Comparison of ENCODE assay signal across 9 cellular contexts in the genomic region with DNA sequence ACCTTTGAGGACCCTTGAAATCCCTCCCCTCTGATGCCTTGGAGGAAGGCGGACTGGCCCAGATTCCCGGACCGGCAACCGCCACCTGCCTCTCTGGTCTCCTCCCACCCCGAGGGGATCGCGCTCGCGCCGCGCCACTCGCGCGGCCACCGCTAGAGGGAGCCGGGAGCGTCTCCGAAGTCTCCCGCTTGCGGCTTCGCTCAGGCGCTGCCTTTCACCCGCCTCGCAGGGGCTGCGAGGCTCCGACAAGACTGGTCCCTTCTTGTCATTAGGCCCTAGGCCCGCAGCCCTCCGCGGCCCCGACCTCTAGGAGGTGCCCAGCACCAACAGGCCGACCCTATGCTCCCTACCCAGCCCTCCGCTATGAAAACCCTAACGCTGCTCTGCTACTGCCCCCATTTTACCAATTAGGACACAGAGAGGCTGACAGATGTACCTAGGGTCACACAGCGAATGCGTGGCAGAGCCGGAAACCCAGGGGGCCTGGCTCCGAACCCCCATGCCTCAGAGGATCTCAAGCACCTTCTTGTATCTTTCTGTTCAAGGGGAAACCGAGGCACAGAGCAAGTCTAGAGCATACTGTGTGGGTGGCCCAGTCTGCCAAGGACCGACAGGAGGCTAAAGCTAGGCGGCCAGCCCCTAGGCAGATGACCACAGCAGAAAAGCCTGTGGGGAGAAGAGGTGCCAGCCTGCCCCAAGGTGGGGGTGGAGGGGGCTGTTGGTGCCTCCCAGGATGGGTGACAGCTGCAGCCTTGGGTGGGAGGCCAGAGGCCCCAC. TPM values are rescaled to one million over a fixed set of nuclear protein-coding genes. Genes with fewer than 3 reads are reported as not detected.
DNase-seq lines count a peak whose midpoint lies in the region; ATAC-seq, FAIRE-seq and TF ChIP-seq lines count a peak whose summit lies in the region.
"Had no signal": no experiment of that assay in that cellular context is flagged by ENCODE, and none has a peak within 500 bp of the region (broad histone marks: within the 10 kb centered on the region; RNA-seq: fewer than 3 reads in every experiment).

No MANE protein-coding gene starts in this region.

- no peak overlapping the region for H3K27ac Mint-ChIP-seq in naive thymus-derived CD8-positive, alpha-beta T cell

- no peaks in the 10 kb centered on the region for H3K9me3 ChIP-seq in endothelial cell of umbilical vein (replicated peaks; ENCODE audit: control insufficient read depth, insufficient read depth, low read length)

- H3K9me3 Mint-ChIP-seq in naive thymus-derived CD8-positive, alpha-beta T cell: no peaks in the 10 kb centered on the region

- peaks cover 10 to 17% of the 10 kb centered on the region in 2 experiments for H3K27me3 ChIP-seq in endothelial cell of umbilical vein (ENCODE audit: control insufficient read depth in 2 of 2, insufficient read depth in 2 of 2, low read length in 2 of 2)

- DNase-seq in Caki2 (ENCODE audit: low read depth) (peak; percentile 45), NOMO-1 (lab: John Stamatoyannopoulos, UW; ENCODE audit: unreplicated experiment in 2 of 2) (peak; percentile 20 to 59), endothelial cell of umbilical vein (ENCODE audit: low read depth, low spot score) (peak; percentile 65)
- peak; percentile 19 for DNase-seq in activated CD8-positive, alpha-beta memory T cell treated with anti-CD3 and anti-CD28 coated beads, Interleukin-2, amount 50 U/mL, for 1 hour (ENCODE audit: extremely low read depth)
- DNase-seq in naive thymus-derived CD8-positive, alpha-beta T cell: peak; percentile 47 to 78 (median 67)
- DNase-seq in stimulated activated CD8-positive, alpha-beta memory T cell treated with anti-CD3 and anti-CD28 coated beads, Interleukin-7, amount 100 ng/mL, for 48 hours (ENCODE audit: extremely low read depth in 1 of 2, low read depth in 1 of 2): peak; percentile 55 to 61

- CTCF ChIA-PET in endothelial cell of umbilical vein (lab: Charles Lee): interaction anchor here (1.0 to 2.1 kb wide), 7 partner anchors 8 to 107 kb away, joined by 3 to 21 read pairs (median 5); no protein-coding TSS in a partner anchor

- H3K9me1 ChIP-seq in endothelial cell of umbilical vein (replicated peaks; ENCODE audit: control insufficient read depth, extremely low read depth, insufficient read depth, low read length): no peaks in the 10 kb centered on the region

- intact Hi-C loops in endothelial cell of umbilical vein (cut with micrococcal nuclease): loop anchor here (1.0 kb wide), 3 partner anchors 33 to 39 kb away; no protein-coding TSS in a partner anchor

- peaks cover 9 to 18% (median 15%) of the 10 kb centered on the region in 5 donors for H3K27me3 Mint-ChIP-seq in naive thymus-derived CD8-positive, alpha-beta T cell

- H3K4me2 ChIP-seq in endothelial cell of umbilical vein (ENCODE audit: insufficient read depth, low read length): peak overlapping the region; percentile 28

- in situ Hi-C loops in Caki2 (cut with HindIII; ENCODE audit: low pct_unique_long_range_greater_than_20kb, low sequenced_read_pairs): no loop called here

- no peak overlapping the region for H3K27ac ChIP-seq in endothelial cell of umbilical vein (ENCODE audit: insufficient read depth, low read depth, low read length)

- peak overlapping the region in 8 of 10 donors; percentile 22 to 71 (median 54) for H3K4me3 Mint-ChIP-seq in naive thymus-derived CD8-positive, alpha-beta T cell

- no peak overlapping the region for H3K9ac ChIP-seq in endothelial cell of umbilical vein (replicated peaks; ENCODE audit: extremely low read depth, insufficient read depth, low read length)

- FAIRE-seq in endothelial cell of umbilical vein (lab: Jason Lieb, UNC): peak; percentile 74

- peak; percentile 52 for ATAC-seq in HG03280 (IDR thresholded peaks at IDR 0.05; ENCODE audit: unreplicated experiment)
- ATAC-seq in naive thymus-derived CD8-positive, alpha-beta T cell: peak; percentile 97 to 100
- no peak for ATAC-seq in HG03135 (IDR thresholded peaks at IDR 0.05; ENCODE audit: unreplicated experiment)

- peak; percentile 95 to 100 for TF ChIP-seq CTCF in endothelial cell of umbilical vein (IDR thresholded peaks at IDR 0.05; ENCODE audit: extremely low read depth in 1 of 2, insufficient read depth in 1 of 2, low read depth in 1 of 2, low read length in 2 of 2)

- peak overlapping the region; percentile 64 for H2AFZ ChIP-seq in endothelial cell of umbilical vein (ENCODE audit: low read depth, low read length)

- no peaks in the 10 kb centered on the region for H3K79me2 ChIP-seq in endothelial cell of umbilical vein (ENCODE audit: control insufficient read depth, insufficient read depth, low read length)

- dilution Hi-C loops in endothelial cell of umbilical vein (cut with MboI; ENCODE audit: extremely low pct_ligation_motif_present, low sequenced_read_pairs): no loop called here

- POLR2A ChIA-PET in endothelial cell of umbilical vein (lab: Charles Lee): no interaction called here
- POLR2A ChIA-PET in naive thymus-derived CD8-positive, alpha-beta T cell (lab: Charles Lee): no interaction called here

- no peaks in the 10 kb centered on the region for H3K4me1 ChIP-seq in endothelial cell of umbilical vein (ENCODE audit: control insufficient read depth, extremely low read depth, insufficient read depth, low read length)

- no peaks in the 10 kb centered on the region for H3K36me3 ChIP-seq in endothelial cell of umbilical vein (ENCODE audit: control insufficient read depth in 2 of 2, extremely low read depth in 1 of 2, insufficient read depth in 2 of 2, low read length in 2 of 2)

- H3K4me1 Mint-ChIP-seq in naive thymus-derived CD8-positive, alpha-beta T cell: peaks cover 0 to 4% (median 3%) of the 10 kb centered on the region in 4 donors

- no peaks in the 10 kb centered on the region for H3K36me3 Mint-ChIP-seq in naive thymus-derived CD8-positive, alpha-beta T cell

- no peaks in the 10 kb centered on the region for H4K20me1 ChIP-seq in endothelial cell of umbilical vein (replicated peaks; ENCODE audit: control insufficient read depth, extremely low read depth, insufficient read depth, low read length)

- no TSS peak for BruUV-seq in endothelial cell of umbilical vein (replicated peaks; lab: Mats Ljungman, UMichigan)

- no peak overlapping the region for H3K4me3 ChIP-seq in endothelial cell of umbilical vein (replicated peaks in 1 of 3; ENCODE audit: insufficient read depth in 1 of 3, low read depth in 1 of 3, low read length in 3 of 3)

- TF ChIP-seq POLR2A in endothelial cell of umbilical vein (IDR thresholded peaks at IDR 0.05; ENCODE audit: low read depth, low read length): no peak

TF ChIP-seq in endothelial cell of umbilical vein, 7 proteins besides CTCF, POLR2A, EP300 and RAD21:
- TF ChIP-seq MYC (IDR thresholded peaks at IDR 0.05; ENCODE audit: low read depth, low read length) (no peak), GATA2 (IDR thresholded peaks at IDR 0.05; ENCODE audit: insufficient read depth, insufficient read length, low read depth, low read length) (no peak)

RNA-seq across cellular contexts. Expression of a gene that starts 21.4 kb away (rescaled TPM):
- not detected in 2 replicates for total RNA-seq in Caki2 (2014; rRNA removed; shearing (Covaris generic); ENCODE audit: low replicate concordance)
- total RNA-seq in endothelial cell of umbilical vein: not detected in 2 replicates
- polyA plus RNA-seq in endothelial cell of umbilical vein: not detected in 2 replicates
- polyA plus RNA-seq in endothelial cell of umbilical vein (2011; cell fraction: cytosol; rRNA removed): 0.01 TPM in 1 of 2 replicates, not detected in the other
- not detected in 2 replicates for polyA plus RNA-seq in endothelial cell of umbilical vein (2011; cell fraction: nucleus; rRNA removed)
- polyA plus RNA-seq in endothelial cell of umbilical vein (2012): 0.05 TPM in 1 of 2 replicates, not detected in the other
- not detected in 2 replicates for polyA minus RNA-seq in endothelial cell of umbilical vein
- not detected for polyA minus RNA-seq in endothelial cell of umbilical vein (2011; cell fraction: cytosol; rRNA and poly(A)+ RNA removed)
- polyA minus RNA-seq in endothelial cell of umbilical vein (2011; cell fraction: nucleus; rRNA and poly(A)+ RNA removed): not detected in 2 replicates
- not detected for total RNA-seq in naive thymus-derived CD8-positive, alpha-beta T cell
- polyA plus RNA-seq in naive thymus-derived CD8-positive, alpha-beta T cell: not detected
- polyA plus RNA-seq: adipose tissue had no signal
